8 cellular contexts compared by ENCODE assay signal in genomic region chr3:99817047-99817436, GRCh38. TPM values are rescaled to one million over a fixed set of nuclear protein-coding genes. Genes with fewer than 3 reads are reported as not detected.
DNase-seq lines count a peak whose midpoint lies in the region; ATAC-seq, FAIRE-seq and TF ChIP-seq lines count a peak whose summit lies in the region.

No MANE protein-coding gene starts in this region.

- peak overlapping the region; percentile 97 for H2AFZ ChIP-seq in neuronal stem cell (ENCODE audit: low read length)

- H3K4me1 ChIP-seq in esophagus muscularis mucosa (peaks cover 6 to 36% (median 24%) of the 10 kb centered on the region in 4 donors), neuronal stem cell (ENCODE audit: control insufficient read depth in 2 of 2, insufficient read depth in 1 of 2, low read depth in 1 of 2, low read length in 2 of 2) (peaks cover 3 to 8% of the 10 kb centered on the region in 2 donors)

- no peak overlapping the region for H2BK15ac ChIP-seq in neuronal stem cell (ENCODE audit: low read length)

- CTCF ChIA-PET in activated CD8-positive, alpha-beta memory T cell treated with anti-CD3 and anti-CD28 coated beads, Interleukin-2, amount 10 ng/mL, durations not matched to agents 7 days and 5 days (lab: Charles Lee): interaction anchor here (0.9 to 2.2 kb wide), 3 partner anchors 9 to 437 kb away, joined by 5 to 15 read pairs (median 10); no protein-coding TSS in a partner anchor

- H3K4me3 Mint-ChIP-seq in activated CD8-positive, alpha-beta memory T cell treated with anti-CD3 and anti-CD28 coated beads, Interleukin-2, amount 10 ng/mL, durations not matched to agents 7 days and 5 days: peak overlapping the region; percentile 100
- H3K4me3 Mint-ChIP-seq in T-helper 17 cell: peak overlapping the region; percentile 96

- intact Hi-C loops in esophagus muscularis mucosa (cut with DNase I): loop anchor here (5.0 kb wide), 1 partner anchor 585 kb away; the partner anchor contains the start of genes LNP1 and TOMM70

- H3K9me3 ChIP-seq in T-helper 17 cell (ENCODE audit: control insufficient read depth, low read length, poor library complexity, severe bottlenecking) (no peaks in the 10 kb centered on the region), esophagus muscularis mucosa (no peaks in the 10 kb centered on the region), neuronal stem cell (replicated peaks in 1 of 2; ENCODE audit: control insufficient read depth in 2 of 2, insufficient read depth in 1 of 2, low read depth in 1 of 2, low read length in 2 of 2) (no peaks in the 10 kb centered on the region)

- ATAC-seq in activated CD8-positive, alpha-beta memory T cell treated with anti-CD3 and anti-CD28 coated beads, Interleukin-2, amount 10 ng/mL, durations not matched to agents 7 days and 5 days: no peak
- ATAC-seq in T-helper 17 cell (no peak), GM21528 (IDR thresholded peaks at IDR 0.05; ENCODE audit: low FRiP score, unreplicated experiment) (no peak)

- no peak overlapping the region for H2BK5ac ChIP-seq in neuronal stem cell (ENCODE audit: low read length)

- FAIRE-seq in RCC 7860 (lab: Jason Lieb, UNC): no peak

- no peak overlapping the region for H4K91ac ChIP-seq in neuronal stem cell (ENCODE audit: low read depth, low read length, poor library complexity)

- peaks cover 5% of the 10 kb centered on the region for H3K36me3 Mint-ChIP-seq in activated CD8-positive, alpha-beta memory T cell treated with anti-CD3 and anti-CD28 coated beads, Interleukin-2, amount 10 ng/mL, durations not matched to agents 7 days and 5 days
- peaks cover 2% of the 10 kb centered on the region for H3K36me3 Mint-ChIP-seq in T-helper 17 cell (ENCODE audit: low read depth)

- no peak overlapping the region for H3K14ac ChIP-seq in neuronal stem cell (ENCODE audit: low read length)

- peak overlapping the region; percentile 94 for H3K27ac Mint-ChIP-seq in activated CD8-positive, alpha-beta memory T cell treated with anti-CD3 and anti-CD28 coated beads, Interleukin-2, amount 10 ng/mL, durations not matched to agents 7 days and 5 days
- H3K27ac Mint-ChIP-seq in T-helper 17 cell: peak overlapping the region; percentile 100

- H3K9me3 Mint-ChIP-seq in activated CD8-positive, alpha-beta memory T cell treated with anti-CD3 and anti-CD28 coated beads, Interleukin-2, amount 10 ng/mL, durations not matched to agents 7 days and 5 days (ENCODE audit: low read depth): no peaks in the 10 kb centered on the region

- no peaks in the 10 kb centered on the region for H3K79me1 ChIP-seq in neuronal stem cell (ENCODE audit: low read depth, low read length)

- H3K4me3 ChIP-seq in esophagus muscularis mucosa: peak overlapping the region; percentile 73 to 87 (median 74)
- peak overlapping the region; percentile 92 to 98 for H3K4me3 ChIP-seq in neuronal stem cell (ENCODE audit: low read length in 2 of 2)

- WGBS in esophagus muscularis mucosa: 5% methylated on average over 13 of the region's 15 CpGs
- WGBS in neuronal stem cell (ENCODE audit: extremely low coverage in 2 of 2, insufficient read length in 2 of 2, insufficient replicate concordance in 1 of 2), 2 donors: no CpG with 5 or more reads among the region's 15 CpGs

- H3K36me3 ChIP-seq in esophagus muscularis mucosa: no peaks in the 10 kb centered on the region
- no peaks in the 10 kb centered on the region for H3K36me3 ChIP-seq in neuronal stem cell (replicated peaks in 1 of 2; ENCODE audit: control insufficient read depth in 2 of 2, insufficient read depth in 2 of 2, low read length in 2 of 2)

- no peak overlapping the region for H4K8ac ChIP-seq in neuronal stem cell (ENCODE audit: low read depth, low read length)

- TF ChIP-seq CTCF in esophagus muscularis mucosa (IDR thresholded peaks at IDR 0.05): no peak

- no peak for DNase-seq in activated CD8-positive, alpha-beta memory T cell treated with anti-CD3 and anti-CD28 coated beads, Interleukin-2, amount 10 ng/mL, durations not matched to agents 7 days and 5 days
- no peak for DNase-seq in activated CD8-positive, alpha-beta memory T cell treated with anti-CD3 and anti-CD28 coated beads, Interleukin-2, amount 50 U/mL, for 4 hours
- no peak for DNase-seq in T-helper 17 cell
- DNase-seq in esophagus muscularis mucosa (ENCODE audit: extremely low spot score): no peak
- peak; percentile 9 for DNase-seq in neuronal stem cell (ENCODE audit: low spot score)
- DNase-seq in NOMO-1 treated with dmso at 0.1 percent for 144 hours (lab: John Stamatoyannopoulos, UW; ENCODE audit: unreplicated experiment): no peak
- no peak for DNase-seq in RCC 7860 (ENCODE audit: low spot score)

- TF ChIP-seq EP300 in esophagus muscularis mucosa (IDR thresholded peaks at IDR 0.05): no peak

- peak overlapping the region; percentile 55 for H3K4me2 ChIP-seq in neuronal stem cell (ENCODE audit: insufficient read depth, low read length, poor library complexity, severe bottlenecking)

- H3K4ac ChIP-seq in neuronal stem cell (ENCODE audit: low read length): no peak overlapping the region

- peaks cover 38% of the 10 kb centered on the region for H3K4me1 Mint-ChIP-seq in activated CD8-positive, alpha-beta memory T cell treated with anti-CD3 and anti-CD28 coated beads, Interleukin-2, amount 10 ng/mL, durations not matched to agents 7 days and 5 days
- H3K4me1 Mint-ChIP-seq in T-helper 17 cell: peaks cover 30% of the 10 kb centered on the region

- H3K27me3 ChIP-seq in esophagus muscularis mucosa (no peaks in the 10 kb centered on the region), neuronal stem cell (ENCODE audit: control insufficient read depth in 3 of 3, insufficient read depth in 3 of 3, low read depth in 1 of 3, low read length in 3 of 3) (no peaks in the 10 kb centered on the region)

- peak overlapping the region; percentile 89 to 91 (median 90) for H3K27ac ChIP-seq in esophagus muscularis mucosa (replicated peaks in 1 of 4)
- H3K27ac ChIP-seq in neuronal stem cell (replicated peaks; ENCODE audit: low read length): no peak overlapping the region

- H3K27me3 Mint-ChIP-seq in activated CD8-positive, alpha-beta memory T cell treated with anti-CD3 and anti-CD28 coated beads, Interleukin-2, amount 10 ng/mL, durations not matched to agents 7 days and 5 days: peaks cover 5% of the 10 kb centered on the region
- no peaks in the 10 kb centered on the region for H3K27me3 Mint-ChIP-seq in T-helper 17 cell

- no peak overlapping the region for H3K9ac ChIP-seq in neuronal stem cell (ENCODE audit: low read depth, low read length, poor library complexity)

- TF ChIP-seq POLR2A in esophagus muscularis mucosa (IDR thresholded peaks at IDR 0.05; ENCODE audit: low read depth): no peak

- no peak overlapping the region for H3K18ac ChIP-seq in neuronal stem cell (ENCODE audit: low read length)

- H2AK5ac ChIP-seq in neuronal stem cell (ENCODE audit: low read depth, low read length): no peak overlapping the region

- no peak overlapping the region for H3K23ac ChIP-seq in neuronal stem cell (ENCODE audit: low read depth, low read length, poor library complexity)

- H2BK120ac ChIP-seq in neuronal stem cell (ENCODE audit: low read depth, low read length): no peak overlapping the region

- no peak overlapping the region for H2BK12ac ChIP-seq in neuronal stem cell (ENCODE audit: low read length)

RNA-seq across cellular contexts. Expression of gene CMSS1, which starts 0.6 kb away (rescaled TPM):
- total RNA-seq in activated CD8-positive, alpha-beta memory T cell treated with anti-CD3 and anti-CD28 coated beads, Interleukin-2, amount 10 ng/mL, durations not matched to agents 7 days and 5 days: 10 to 100 TPM; 57.2 to 57.5 TPM
- total RNA-seq in T-helper 17 cell (10 to 100 TPM; 18.9 to 20.4 TPM), esophagus muscularis mucosa (10 to 100 TPM; 11.2 to 16.3 (median 14.1) TPM)
- 96.3 TPM for polyA plus RNA-seq in neuronal stem cell (2013, experiment 1 of 2)
- 93.1 TPM for polyA plus RNA-seq in neuronal stem cell (2013, experiment 2 of 2)
